Comparison of ENCODE assay signal across 7 cellular contexts in genomic region chr12:11765421-11765816, GRCh38.
DNase-seq lines count a peak whose midpoint lies in the region; ATAC-seq and TF ChIP-seq lines count a peak whose summit lies in the region.

No MANE protein-coding gene starts in this region.

- DNase-seq in LHCN-M2 (ENCODE audit: low read depth) (peak; percentile 28), ecto neural progenitor cell (ENCODE audit: low spot score) (peak; percentile 6), lower leg skin (ENCODE audit: low spot score in 2 of 2) (no peak)

- intact Hi-C loops in lower leg skin (cut with DNase I; ENCODE audit: low total_unique reads), result no loop called here

- WGBS in lower leg skin, 2 donors, result 68 to 70% methylated on average over 2 of the region's 2 CpGs

- H3K4me1 ChIP-seq in skeletal muscle tissue (ENCODE audit: control insufficient read depth in 3 of 3, insufficient read depth in 3 of 3, low read length in 3 of 3), result peaks cover 17 to 32% (median 24%) of the 10 kb centered on the region in 3 donors

- H3K36me3 ChIP-seq in skeletal muscle tissue (ENCODE audit: control insufficient read depth in 3 of 3, insufficient read depth in 3 of 3, low read length in 3 of 3), result peaks cover 0 to 3% (median 0%) of the 10 kb centered on the region in 3 donors

- H3K4me3 ChIP-seq in skeletal muscle tissue (ENCODE audit: low read length in 3 of 3) (no peak overlapping the region), lower leg skin (ENCODE audit: low read depth, poor library complexity, severe bottlenecking) (no peak overlapping the region)

- no peaks in the 10 kb centered on the region for H3K27me3 ChIP-seq in skeletal muscle tissue (ENCODE audit: control insufficient read depth in 3 of 3, insufficient read depth in 3 of 3, low read length in 3 of 3)

- peak overlapping the region; percentile 45 for H3K27ac ChIP-seq in skeletal muscle tissue (ENCODE audit: low read depth, low read length)

- no peak for TF ChIP-seq CTCF in lower leg skin (IDR thresholded peaks at IDR 0.05)

- ATAC-seq in GM19452 (IDR thresholded peaks at IDR 0.05; ENCODE audit: unreplicated experiment), result peak; percentile 33
- ATAC-seq in HG03457 (IDR thresholded peaks at IDR 0.05; ENCODE audit: unreplicated experiment), result no peak
- ATAC-seq in HG03045 (IDR thresholded peaks at IDR 0.05; ENCODE audit: unreplicated experiment), result no peak

- no peak for TF ChIP-seq POLR2A in lower leg skin (IDR thresholded peaks at IDR 0.05)

- no peak overlapping the region for H3K9ac ChIP-seq in skeletal muscle tissue (ENCODE audit: low read depth in 1 of 3, low read length in 3 of 3)

- H3K9me3 ChIP-seq in skeletal muscle tissue (ENCODE audit: control insufficient read depth in 3 of 3, low read length in 3 of 3), result no peaks in the 10 kb centered on the region

Comparison
In these comparisons a context has a peak if more than half of its experiments do, and no peak if none do; other contexts are left out.
1. DNase-seq: peak in LHCN-M2 (single experiment) and ecto neural progenitor cell (single experiment); none in lower leg skin (0 of 2).